In the genomic region with DNA sequence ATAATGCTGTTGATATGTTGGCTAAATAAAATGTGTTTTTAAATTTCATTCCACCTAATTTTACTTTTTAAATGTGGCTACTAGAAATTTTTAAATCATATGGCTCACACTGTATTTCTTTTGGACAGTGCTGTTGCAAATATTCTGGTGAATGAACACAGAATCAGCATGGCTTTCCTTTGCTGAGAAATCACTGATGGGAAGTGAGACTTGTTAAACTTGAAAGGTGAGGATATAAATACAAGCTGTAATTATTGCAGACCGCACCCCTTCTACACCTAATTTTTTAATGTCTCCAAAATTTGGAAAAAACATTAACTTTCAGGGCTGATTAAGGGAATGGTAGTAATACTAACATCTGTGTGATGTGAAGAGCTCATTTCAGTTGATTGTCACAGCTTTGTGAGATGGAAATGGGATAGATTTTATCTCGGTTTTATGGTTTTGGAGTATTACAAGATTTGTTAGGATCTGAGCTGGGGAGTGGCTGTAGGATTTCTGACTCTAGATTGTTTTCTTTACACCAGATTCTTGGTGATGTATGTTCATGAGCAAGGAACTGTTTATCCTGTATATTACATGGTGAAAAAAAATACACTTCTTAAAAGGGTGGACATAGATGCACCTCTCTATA, we compare ENCODE assay signal across 2 cellular contexts.
TF ChIP-seq lines count a peak whose summit lies in the region.

No MANE protein-coding gene starts in this region.

TF ChIP-seq in A549, 52 proteins besides CTCF, POLR2A, EP300 and RAD21 (continued from another document):
- TF ChIP-seq, protein P1, sequence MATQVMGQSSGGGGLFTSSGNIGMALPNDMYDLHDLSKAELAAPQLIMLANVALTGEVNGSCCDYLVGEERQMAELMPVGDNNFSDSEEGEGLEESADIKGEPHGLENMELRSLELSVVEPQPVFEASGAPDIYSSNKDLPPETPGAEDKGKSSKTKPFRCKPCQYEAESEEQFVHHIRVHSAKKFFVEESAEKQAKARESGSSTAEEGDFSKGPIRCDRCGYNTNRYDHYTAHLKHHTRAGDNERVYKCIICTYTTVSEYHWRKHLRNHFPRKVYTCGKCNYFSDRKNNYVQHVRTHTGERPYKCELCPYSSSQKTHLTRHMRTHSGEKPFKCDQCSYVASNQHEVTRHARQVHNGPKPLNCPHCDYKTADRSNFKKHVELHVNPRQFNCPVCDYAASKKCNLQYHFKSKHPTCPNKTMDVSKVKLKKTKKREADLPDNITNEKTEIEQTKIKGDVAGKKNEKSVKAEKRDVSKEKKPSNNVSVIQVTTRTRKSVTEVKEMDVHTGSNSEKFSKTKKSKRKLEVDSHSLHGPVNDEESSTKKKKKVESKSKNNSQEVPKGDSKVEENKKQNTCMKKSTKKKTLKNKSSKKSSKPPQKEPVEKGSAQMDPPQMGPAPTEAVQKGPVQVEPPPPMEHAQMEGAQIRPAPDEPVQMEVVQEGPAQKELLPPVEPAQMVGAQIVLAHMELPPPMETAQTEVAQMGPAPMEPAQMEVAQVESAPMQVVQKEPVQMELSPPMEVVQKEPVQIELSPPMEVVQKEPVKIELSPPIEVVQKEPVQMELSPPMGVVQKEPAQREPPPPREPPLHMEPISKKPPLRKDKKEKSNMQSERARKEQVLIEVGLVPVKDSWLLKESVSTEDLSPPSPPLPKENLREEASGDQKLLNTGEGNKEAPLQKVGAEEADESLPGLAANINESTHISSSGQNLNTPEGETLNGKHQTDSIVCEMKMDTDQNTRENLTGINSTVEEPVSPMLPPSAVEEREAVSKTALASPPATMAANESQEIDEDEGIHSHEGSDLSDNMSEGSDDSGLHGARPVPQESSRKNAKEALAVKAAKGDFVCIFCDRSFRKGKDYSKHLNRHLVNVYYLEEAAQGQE (IDR thresholded peaks at IDR 0.05), result no peak
- TF ChIP-seq RNF2 (IDR thresholded peaks at IDR 0.05; ENCODE audit: borderline replicate concordance, low read depth), result no peak
- no peak for TF ChIP-seq NFE2L2 (conservative IDR thresholded peaks at IDR 0.05; ENCODE audit: low read length)
- no peak for TF ChIP-seq HOXB13 (CRISPR knock-in tag; IDR thresholded peaks at IDR 0.05; ENCODE audit: low read depth)
- no peak for TF ChIP-seq EHF (CRISPR knock-in tag; IDR thresholded peaks at IDR 0.05)
- TF ChIP-seq CHD4 (IDR thresholded peaks at IDR 0.05; ENCODE audit: borderline replicate concordance), result no peak
- TF ChIP-seq, protein P2, sequence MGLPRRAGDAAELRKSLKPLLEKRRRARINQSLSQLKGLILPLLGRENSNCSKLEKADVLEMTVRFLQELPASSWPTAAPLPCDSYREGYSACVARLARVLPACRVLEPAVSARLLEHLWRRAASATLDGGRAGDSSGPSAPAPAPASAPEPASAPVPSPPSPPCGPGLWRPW (IDR thresholded peaks at IDR 0.05), result no peak
- TF ChIP-seq RCOR1 (IDR thresholded peaks at IDR 0.05; ENCODE audit: low read depth, low read length), result no peak
- TF ChIP-seq KDM5A (IDR thresholded peaks at IDR 0.05), result no peak
- TF ChIP-seq ZSCAN20 (CRISPR knock-in tag; IDR thresholded peaks at IDR 0.05), result no peak
- no peak for TF ChIP-seq BHLHE40 (IDR thresholded peaks at IDR 0.05; ENCODE audit: low read depth, low read length)
- TF ChIP-seq SREBF2 (IDR thresholded peaks at IDR 0.05), result no peak
- TF ChIP-seq, protein P3, sequence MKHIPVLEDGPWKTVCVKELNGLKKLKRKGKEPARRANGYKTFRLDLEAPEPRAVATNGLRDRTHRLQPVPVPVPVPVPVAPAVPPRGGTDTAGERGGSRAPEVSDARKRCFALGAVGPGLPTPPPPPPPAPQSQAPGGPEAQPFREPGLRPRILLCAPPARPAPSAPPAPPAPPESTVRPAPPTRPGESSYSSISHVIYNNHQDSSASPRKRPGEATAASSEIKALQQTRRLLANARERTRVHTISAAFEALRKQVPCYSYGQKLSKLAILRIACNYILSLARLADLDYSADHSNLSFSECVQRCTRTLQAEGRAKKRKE (CRISPR knock-in tag; IDR thresholded peaks at IDR 0.05; ENCODE audit: low read depth), result no peak
- no peak for TF ChIP-seq HOXA7 (CRISPR knock-in tag; IDR thresholded peaks at IDR 0.05)
- TF ChIP-seq ESRRA (IDR thresholded peaks at IDR 0.05; ENCODE audit: borderline replicate concordance, low read length), result no peak
- TF ChIP-seq, protein P4, sequence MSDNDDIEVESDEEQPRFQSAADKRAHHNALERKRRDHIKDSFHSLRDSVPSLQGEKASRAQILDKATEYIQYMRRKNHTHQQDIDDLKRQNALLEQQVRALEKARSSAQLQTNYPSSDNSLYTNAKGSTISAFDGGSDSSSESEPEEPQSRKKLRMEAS (IDR thresholded peaks at IDR 0.05), result no peak
- TF ChIP-seq JUNB (IDR thresholded peaks at IDR 0.05), result no peak
- TF ChIP-seq MAZ (IDR thresholded peaks at IDR 0.05; ENCODE audit: borderline replicate concordance, low read depth, low read length), result no peak
TF ChIP-seq in A549: peak in this region for 0.

TF ChIP-seq in HCT116, 20 proteins besides CTCF, POLR2A, EP300 and RAD21 (continued from another document):
- TF ChIP-seq ELF1 (IDR thresholded peaks at IDR 0.05; ENCODE audit: borderline replicate concordance, low read depth), result no peak
- no peak for TF ChIP-seq CBX3 (IDR thresholded peaks at IDR 0.05; ENCODE audit: low read depth)
- no peak for TF ChIP-seq EZH2phosphoT487 (IDR thresholded peaks at IDR 0.05; ENCODE audit: borderline replicate concordance)
- no peak for TF ChIP-seq SP1 (IDR thresholded peaks at IDR 0.05; ENCODE audit: low read depth)
- no peak for TF ChIP-seq SIN3A (IDR thresholded peaks at IDR 0.05; ENCODE audit: low read depth)
- TF ChIP-seq YY1 (IDR thresholded peaks at IDR 0.05; ENCODE audit: extremely low read depth, insufficient replicate concordance, low read depth, low read length), result no peak
- TF ChIP-seq ZFX (IDR thresholded peaks at IDR 0.05), result no peak
- no peak for TF ChIP-seq SRF (IDR thresholded peaks at IDR 0.05; ENCODE audit: low read depth)
- TF ChIP-seq POLR2AphosphoS5 (IDR thresholded peaks at IDR 0.05; ENCODE audit: low read depth, low read length), result no peak
- TF ChIP-seq JUND (IDR thresholded peaks at IDR 0.05), result no peak
- TF ChIP-seq FOSL1 (IDR thresholded peaks at IDR 0.05; ENCODE audit: low read depth), result no peak
